In genomic region chr4:108620101-108620932, GRCh38 we compare ENCODE assay signal across 8 cellular contexts. TPM values are rescaled to one million over a fixed set of nuclear protein-coding genes. Genes with fewer than 3 reads are reported as not detected.
DNase-seq lines count a peak whose midpoint lies in the region; ATAC-seq and TF ChIP-seq lines count a peak whose summit lies in the region.

Gene RPL34, plus strand, starts transcription at chr4:108620576. Its CDS starts 1,384 bp downstream, at chr4:108621960.

- no peaks in the 10 kb centered on the region for H3K27me3 ChIP-seq in ACC112 (ENCODE audit: insufficient read depth, low read length)
- H3K27me3 ChIP-seq in breast epithelium = no peaks in the 10 kb centered on the region
- no peaks in the 10 kb centered on the region for H3K27me3 ChIP-seq in skeletal muscle tissue (ENCODE audit: control insufficient read depth in 3 of 3, insufficient read depth in 3 of 3, low read length in 3 of 3)

- H3K27ac ChIP-seq in ACC112 (ENCODE audit: low read depth, low read length) = peak within 1 kb of the TSS; percentile 60
- peak within 1 kb of the TSS; percentile 82 for H3K27ac ChIP-seq in VCaP
- H3K27ac ChIP-seq in breast epithelium = peak within 1 kb of the TSS; percentile 90 to 94
- H3K27ac ChIP-seq in skeletal muscle tissue (ENCODE audit: low read depth, low read length) = peak within 1 kb of the TSS; percentile 76

- TF ChIP-seq CTCF in VCaP (conservative IDR thresholded peaks at IDR 0.05) (no peak), breast epithelium (IDR thresholded peaks at IDR 0.05) (peak in 2 of 3 donors; percentile 13 to 38)

- peak within 1 kb of the TSS; percentile 85 for H2AFZ ChIP-seq in ACC112 (ENCODE audit: low read length, unreplicated experiment)

- H3K4me1 ChIP-seq in ACC112 (ENCODE audit: control insufficient read depth, insufficient read depth, low read length, unreplicated experiment) = peaks cover 29% of the 10 kb centered on the region
- peaks cover 0 to 14% of the 10 kb centered on the region in 2 donors for H3K4me1 ChIP-seq in breast epithelium
- H3K4me1 ChIP-seq in skeletal muscle tissue (ENCODE audit: control insufficient read depth in 3 of 3, insufficient read depth in 3 of 3, low read length in 3 of 3) = peaks cover 5 to 26% (median 21%) of the 10 kb centered on the region in 3 donors

- peaks cover 46% of the 10 kb centered on the region for H3K36me3 ChIP-seq in ACC112 (ENCODE audit: insufficient read depth, low read length)
- H3K36me3 ChIP-seq in breast epithelium = no peaks in the 10 kb centered on the region
- H3K36me3 ChIP-seq in skeletal muscle tissue (ENCODE audit: control insufficient read depth in 3 of 3, insufficient read depth in 3 of 3, low read length in 3 of 3) = peaks cover 17 to 39% (median 30%) of the 10 kb centered on the region in 3 donors

- DNase-seq in NCI-H2196 treated with DMSO at 0.1 percent for 48 hours (lab: John Stamatoyannopoulos, UW; ENCODE audit: unreplicated experiment) = peak; percentile 71
- peak; percentile 92 to 97 for DNase-seq in breast epithelium (ENCODE audit: low spot score in 2 of 2)

- TF ChIP-seq POLR2A in breast epithelium (IDR thresholded peaks at IDR 0.05) = peak; percentile 96

- ATAC-seq in GM18870 (IDR thresholded peaks at IDR 0.05; ENCODE audit: unreplicated experiment) (peak; percentile 99), HG03135 (IDR thresholded peaks at IDR 0.05; ENCODE audit: unreplicated experiment) (peak; percentile 100)

- H3K9ac ChIP-seq in skeletal muscle tissue (ENCODE audit: low read depth in 1 of 3, low read length in 3 of 3) = peak within 1 kb of the TSS; percentile 82 to 95 (median 88)

- intact Hi-C loops in breast epithelium (cut with DNase I; ENCODE audit: low total_unique reads) = no loop called here

- H3K9me3 ChIP-seq in breast epithelium (no peaks in the 10 kb centered on the region), iPS-18c (ENCODE audit: control insufficient read depth, insufficient read depth, low read length) (no peaks in the 10 kb centered on the region), skeletal muscle tissue (ENCODE audit: control insufficient read depth in 3 of 3, low read length in 3 of 3) (no peaks in the 10 kb centered on the region)

- H3K4me3 ChIP-seq in ACC112 (ENCODE audit: low read depth, low read length) (peak within 1 kb of the TSS; percentile 92), breast epithelium (peak within 1 kb of the TSS; percentile 76 to 81 (median 78)), iPS-18c (ENCODE audit: insufficient read depth, low read depth, low read length) (peak within 1 kb of the TSS; percentile 74), skeletal muscle tissue (ENCODE audit: low read length in 3 of 3) (peak within 1 kb of the TSS; percentile 79 to 99 (median 92))

- H3K79me2 ChIP-seq in ACC112 (ENCODE audit: control insufficient read depth, insufficient read depth, low read length, unreplicated experiment) = peaks cover 44% of the 10 kb centered on the region

RNA-seq across cellular contexts. Expression of gene RPL34, which starts in this region (rescaled TPM):
- total RNA-seq in breast epithelium (1,000 to 10,000 TPM in 2 of 3 donors, 100 to 1,000 TPM in 1; 907 to 1,723 (median 1,620) TPM), skeletal muscle tissue (1,208 TPM)

Comparison
In these comparisons a context has a peak if more than half of its experiments do, and no peak if none do; other contexts are left out.
1. Peak in every context shown above with its lines: DNase-seq, ATAC-seq, H3K4me3 ChIP-seq and H3K27ac ChIP-seq.